ENCODE assay signal across 25 cellular contexts in the genomic region with DNA sequence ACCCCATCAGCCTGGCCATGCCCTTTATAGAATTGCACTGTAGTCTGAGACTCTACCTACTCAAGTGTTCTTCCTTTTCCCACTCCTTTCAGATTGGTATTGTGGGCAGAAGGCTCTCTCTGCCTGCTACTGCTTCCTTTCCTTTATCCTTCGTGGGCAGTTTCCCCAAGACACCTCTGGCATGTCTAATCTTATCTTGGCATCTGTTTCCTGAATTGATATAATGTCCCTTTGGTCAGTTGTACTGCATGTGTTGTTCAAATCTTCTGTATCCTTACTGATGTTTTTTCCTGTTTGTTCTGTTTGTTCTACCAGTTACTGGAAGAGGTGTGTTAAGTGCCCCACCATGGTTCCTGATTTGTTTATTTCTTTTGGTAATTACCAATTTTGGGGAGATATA.
"Had no signal": no experiment of that assay in that cellular context is flagged by ENCODE, and none has a peak within 500 bp of the region (broad histone marks: within the 10 kb centered on the region; RNA-seq: fewer than 3 reads in every experiment).

No MANE protein-coding gene starts in this region.

- H3K36me3 Mint-ChIP-seq: memory B cell had no signal

- H3K4me1 Mint-ChIP-seq: central memory CD8-positive, alpha-beta T cell; memory B cell; naive B cell; neural crest cell; WTC11 had no signal

- H3K4me1 ChIP-seq: adrenal gland, gastroesophageal sphincter, heart left ventricle, upper lobe of right lung had no signal

- DNase-seq: activated CD4-positive, alpha-beta T cell treated with anti-CD3 and anti-CD28 coated beads, Interleukin-2, amount 50 U/mL, for 48 hours; activated CD8-positive, alpha-beta memory T cell treated with anti-CD3 and anti-CD28 coated beads, Interleukin-2, amount 50 U/mL, for 48 hours; activated naive CD4-positive, alpha-beta T cell; activated T-cell treated with anti-CD3 and anti-CD28 coated beads, Interleukin-2, amount 50 U/mL, for 4 hours; adrenal gland; heart left ventricle; left cardiac atrium; naive B cell; occipital lobe; posterior cingulate gyrus; stimulated activated CD4-positive, alpha-beta T cell treated with anti-CD3 and anti-CD28 coated beads, Interleukin-4, amount 100 ng/mL, for 24 hours; stimulated activated naive CD8-positive, alpha-beta T cell treated with anti-CD3 and anti-CD28 coated beads, Interleukin-15, Interleukin-2, amounts not matched to agents 100 U/mL and 50 U/mL, for 24 hours; upper lobe of right lung had no signal

- H3K4me3 ChIP-seq: adrenal gland, gastroesophageal sphincter, heart left ventricle, upper lobe of right lung had no signal

- H3K27ac Mint-ChIP-seq: activated naive CD8-positive, alpha-beta T cell; activated T-helper 2 cell treated with anti-CD3 and anti-CD28 coated beads, Interferon-gamma antibody, Interleukin-2, Interleukin-4, amounts not matched to agents 10 μg/mL and 5 μg/mL and 100 μg/mL, durations not matched to agents 14 hours and 24 hours and 36 hours; memory B cell; naive B cell; T-helper 1 cell treated with Interleukin-12 subunit alpha and Interleukin-12 subunit beta and Interleukin-4 antibody, amounts not matched to agents 30 μg/mL and 1 μg/mL, for 36 hours; WTC11 had no signal

- H3K4me3 Mint-ChIP-seq: activated naive CD8-positive, alpha-beta T cell; activated T-cell treated with anti-CD3 and anti-CD28 coated beads, Interleukin-2, amount 50 U/mL, for 4 hours; central memory CD8-positive, alpha-beta T cell; memory B cell; naive B cell; neural crest cell; T-helper 1 cell treated with Interleukin-12 subunit alpha and Interleukin-12 subunit beta and Interleukin-4 antibody, amounts not matched to agents 30 μg/mL and 1 μg/mL, for 36 hours; WTC11 had no signal

- H3K27me3 ChIP-seq: adrenal gland, heart left ventricle, upper lobe of right lung had no signal

- ATAC-seq: activated T-cell treated with anti-CD3 and anti-CD28 coated beads, Interleukin-2, amount 50 U/mL, for 4 hours; gastroesophageal sphincter; heart left ventricle; left cardiac atrium; stimulated activated naive CD8-positive, alpha-beta T cell treated with anti-CD3 and anti-CD28 coated beads, Interleukin-15, Interleukin-2, amounts not matched to agents 100 U/mL and 50 U/mL, for 24 hours; upper lobe of right lung; WTC11 had no signal

- H3K27ac ChIP-seq: epithelial cell of prostate, gastroesophageal sphincter, heart left ventricle, upper lobe of right lung had no signal

- H3K36me3 ChIP-seq: adrenal gland, gastroesophageal sphincter, heart left ventricle, upper lobe of right lung had no signal

- H3K9me3 ChIP-seq: upper lobe of right lung had no signal

- FAIRE-seq: astrocyte, colon, islet of Langerhans had no signal
